9 cellular contexts compared by ENCODE assay signal in the genomic region with DNA sequence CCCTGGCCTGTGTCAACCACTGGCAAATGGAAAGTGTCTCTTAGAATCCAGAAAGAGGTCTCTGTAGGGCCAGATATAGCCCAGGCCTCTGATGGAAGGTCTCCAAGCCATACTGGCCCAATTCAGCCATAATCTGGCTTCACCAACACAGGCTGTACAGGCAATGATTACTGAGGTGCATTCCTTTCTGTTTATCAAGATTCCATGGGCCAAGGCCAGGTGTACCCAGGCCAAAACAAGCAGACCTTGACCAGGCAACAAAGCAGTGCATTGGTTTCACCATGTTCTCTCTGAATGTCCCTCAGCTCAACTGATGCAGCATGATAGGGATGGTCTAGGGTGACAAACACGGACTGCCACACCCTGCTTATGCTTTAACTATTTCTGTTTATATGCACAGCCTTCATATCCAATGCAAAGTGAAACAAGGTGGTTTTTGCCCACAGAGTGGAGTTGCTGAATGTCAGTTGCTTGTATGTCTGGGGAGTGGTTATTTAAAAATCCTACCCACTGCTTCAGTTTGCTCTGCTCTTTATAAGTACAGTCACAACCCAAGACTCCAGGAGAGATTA. TPM values are rescaled to one million over a fixed set of nuclear protein-coding genes. Genes with fewer than 3 reads are reported as not detected.
A peak's percentile ranks its signal among the peaks of the same experiment; 100 is the strongest.
DNase-seq lines count a peak whose midpoint lies in the region; ATAC-seq and TF ChIP-seq lines count a peak whose summit lies in the region.
"Had no signal": no experiment of that assay in that cellular context is flagged by ENCODE, and none has a peak within 500 bp of the region (broad histone marks: within the 10 kb centered on the region; RNA-seq: fewer than 3 reads in every experiment).

No MANE protein-coding gene starts in this region.

- intact Hi-C loops in left lung (cut with DNase I) = loop anchor here in 1 of 2 donors (5.0 to 10.0 kb wide), 2 partner anchors 307 to 460 kb away; partner anchors contain the start of genes LEKR1 and TIPARP

- peaks cover 0 to 9% (median 0%) of the 10 kb centered on the region in 3 donors for H3K36me3 ChIP-seq in Peyer's patch
- peaks cover 0 to 25% of the 10 kb centered on the region in 2 donors for H3K36me3 ChIP-seq in left lung

- H3K4me1 ChIP-seq in Peyer's patch = peaks cover 9 to 46% (median 12%) of the 10 kb centered on the region in 4 donors
- peaks cover 32 to 67% of the 10 kb centered on the region in 2 donors for H3K4me1 ChIP-seq in left lung

- H3K4me3 ChIP-seq in GM12865 (ENCODE audit: low read depth, low read length) = no peak overlapping the region
- no peak overlapping the region for H3K4me3 ChIP-seq in Peyer's patch
- no peak overlapping the region for H3K4me3 ChIP-seq in left lung

- H3K27me3 ChIP-seq in Peyer's patch = no peaks in the 10 kb centered on the region
- H3K27me3 ChIP-seq in layer of hippocampus (ENCODE audit: control insufficient read depth, insufficient read depth, low read length) = no peaks in the 10 kb centered on the region
- no peaks in the 10 kb centered on the region for H3K27me3 ChIP-seq in left lung

- H3K9me3 ChIP-seq in Peyer's patch = no peaks in the 10 kb centered on the region
- no peaks in the 10 kb centered on the region for H3K9me3 ChIP-seq in left lung

- H3K27ac ChIP-seq in Peyer's patch (peak overlapping the region in 3 of 4 donors; percentile 27 to 91 (median 84)), layer of hippocampus (ENCODE audit: low read depth, low read length) (peak overlapping the region; percentile 95), left lung (peak overlapping the region in 1 of 2 donors; percentile 67)

- DNase-seq in GM12865 (ENCODE audit: low read depth) (peak; percentile 76), Peyer's patch (peak in 1 of 3 donors; percentile 77), SHP77 treated with DMSO at 0.1 percent for 48 hours (lab: John Stamatoyannopoulos, UW) (no peak), left lung (no peak), epidermal melanocyte (ENCODE audit: insufficient read length, low spot score) (no peak)
- no peak for DNase-seq in effector CD8-positive, alpha-beta T cell (lab: John Stamatoyannopoulos, UW)
- DNase-seq: EL had no signal

- TF ChIP-seq CTCF in GM12865 (IDR thresholded peaks at IDR 0.05; ENCODE audit: insufficient read depth, low read depth, low read length, missing control alignments) = no peak
- TF ChIP-seq CTCF in Peyer's patch (IDR thresholded peaks at IDR 0.05) = peak in 1 of 6 experiments; percentile 1
- no peak for TF ChIP-seq CTCF in left lung (IDR thresholded peaks at IDR 0.05)

- peak; percentile 45 for ATAC-seq in GM21786 (IDR thresholded peaks at IDR 0.05; ENCODE audit: unreplicated experiment)
- ATAC-seq in left lung = no peak

- peak; percentile 24 to 68 for TF ChIP-seq POLR2A in Peyer's patch (IDR thresholded peaks at IDR 0.05)

RNA-seq across cellular contexts. Expression of gene CCNL1, which starts 25.2 kb away (rescaled TPM):
- total RNA-seq in Peyer's patch = 100 to 1,000 TPM; 309 to 477 (median 414) TPM
- 100 to 1,000 TPM in 1 of 2 donors, 10 to 100 TPM in 1; 82.6 to 119 TPM for total RNA-seq in left lung
